20 cellular contexts compared by ENCODE assay signal in the genomic region with DNA sequence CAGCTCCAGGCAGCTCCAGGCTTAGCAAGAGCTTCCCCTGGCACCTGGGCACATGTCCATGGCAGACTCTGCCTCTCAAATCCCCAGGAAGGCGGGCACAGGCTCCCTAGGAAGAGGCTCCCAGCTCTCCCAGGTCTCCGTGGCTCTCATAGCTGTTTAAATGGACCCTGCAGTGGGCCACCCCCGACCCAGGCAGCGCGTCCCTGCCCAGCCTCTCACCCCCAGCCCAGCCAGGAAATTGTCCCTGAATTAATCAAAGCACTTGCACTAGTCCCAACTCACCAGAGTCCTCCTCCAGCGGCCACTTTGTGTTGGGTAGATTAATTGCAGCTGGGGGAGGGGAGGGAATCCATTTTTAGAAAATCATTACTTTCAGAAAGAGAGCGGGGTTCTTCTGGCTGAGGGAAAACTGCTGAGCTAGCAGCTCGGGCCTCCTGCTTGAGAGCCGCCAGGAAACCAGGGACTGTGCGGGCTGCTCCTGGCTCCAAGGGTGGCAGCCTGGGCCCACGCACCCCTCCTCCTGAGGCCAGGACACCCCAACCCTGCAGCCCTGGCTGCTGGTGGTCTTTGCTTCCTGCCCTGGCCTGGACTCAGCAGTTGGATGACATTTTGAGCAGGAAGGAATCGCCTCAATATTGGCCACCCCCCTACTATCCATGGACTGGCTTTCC. TPM values are rescaled to one million over a fixed set of nuclear protein-coding genes. Genes with fewer than 3 reads are reported as not detected.
DNase-seq lines count a peak whose midpoint lies in the region; ATAC-seq and TF ChIP-seq lines count a peak whose summit lies in the region.
"Had no signal": no experiment of that assay in that cellular context is flagged by ENCODE, and none has a peak within 500 bp of the region (broad histone marks: within the 10 kb centered on the region; RNA-seq: fewer than 3 reads in every experiment).

No MANE protein-coding gene starts in this region.

- H3K36me3 ChIP-seq in right atrium auricular region = no peaks in the 10 kb centered on the region

- peak overlapping the region; percentile 58 to 70 for H3K27ac Mint-ChIP-seq in natural killer cell
- H3K27ac Mint-ChIP-seq: activated CD4-positive, alpha-beta T cell treated with anti-CD3 and anti-CD28 coated beads for 36 hours had no signal

- intact Hi-C loops in right cardiac atrium (cut with DNase I) (loop anchor here in 1 of 4 donors (5.0 kb wide), 1 partner anchor 52 kb away; no protein-coding TSS in a partner anchor), natural killer cell (cut with micrococcal nuclease) (loop anchor here (5.0 kb wide), 1 partner anchor 32 kb away; no protein-coding TSS in a partner anchor)

- H3K4me3 ChIP-seq in right cardiac atrium (ENCODE audit: low read length) (no peak overlapping the region), right atrium auricular region (no peak overlapping the region), coronary artery (no peak overlapping the region)
- H3K4me3 ChIP-seq: esophagus muscularis mucosa, SJSA1 had no signal

- TF ChIP-seq CTCF in right atrium auricular region (IDR thresholded peaks at IDR 0.05) (no peak), coronary artery (IDR thresholded peaks at IDR 0.05) (no peak), natural killer cell (IDR thresholded peaks at IDR 0.05) (no peak), omental fat pad (IDR thresholded peaks at IDR 0.05) (no peak)

- ATAC-seq in right cardiac atrium (peak; percentile 6 to 16), natural killer cell (peak in 1 of 3 donors; percentile 9), omental fat pad (ENCODE audit: low FRiP score) (no peak)
- ATAC-seq: activated CD4-positive, alpha-beta T cell treated with anti-CD3 and anti-CD28 coated beads for 36 hours had no signal

- H3K27me3 Mint-ChIP-seq in natural killer cell (ENCODE audit: low read depth in 2 of 2) = no peaks in the 10 kb centered on the region
- H3K27me3 Mint-ChIP-seq: activated CD4-positive, alpha-beta T cell treated with anti-CD3 and anti-CD28 coated beads for 36 hours had no signal

- H3K4me1 Mint-ChIP-seq in natural killer cell = peaks cover 58 to 62% of the 10 kb centered on the region in 2 donors

- H3K4me1 ChIP-seq in right cardiac atrium (ENCODE audit: control insufficient read depth, insufficient read depth, low read length) (peaks cover 9% of the 10 kb centered on the region), right atrium auricular region (peaks cover 0 to 16% of the 10 kb centered on the region in 2 donors)
- H3K4me1 ChIP-seq: Caco-2 had no signal

- 55% methylated on average over 12 of the region's 12 CpGs for WGBS in right cardiac atrium

- H3K27ac ChIP-seq in right cardiac atrium (ENCODE audit: low read length) (no peak overlapping the region), right atrium auricular region (no peak overlapping the region), coronary artery (no peak overlapping the region)
- H3K27ac ChIP-seq: esophagus muscularis mucosa, SJSA1 had no signal

- peaks cover 4% of the 10 kb centered on the region for H3K36me3 Mint-ChIP-seq in natural killer cell

- H3K4me3 Mint-ChIP-seq in natural killer cell = no peak overlapping the region
- H3K4me3 Mint-ChIP-seq: activated CD4-positive, alpha-beta T cell treated with anti-CD3 and anti-CD28 coated beads for 36 hours; neural crest cell had no signal

- DNase-seq in right cardiac atrium = peak in 1 of 3 donors; percentile 65
- no peak for DNase-seq in right atrium auricular region (ENCODE audit: low spot score)
- peak; percentile 67 for DNase-seq in coronary artery (ENCODE audit: low spot score)
- DNase-seq in natural killer cell = no peak
- no peak for DNase-seq in HK-2 (ENCODE audit: unreplicated experiment)
- no peak for DNase-seq in HuH-7.5 (ENCODE audit: low spot score)
- no peak for DNase-seq in COR-L47 (lab: John Stamatoyannopoulos, UW)
- no peak for DNase-seq in omental fat pad (ENCODE audit: low spot score)
- DNase-seq: activated CD4-positive, alpha-beta T cell treated with anti-CD3 and anti-CD28 coated beads for 36 hours; activated CD8-positive, alpha-beta memory T cell treated with anti-CD3 and anti-CD28 coated beads, Interleukin-2, amount 50 U/mL, for 4 hours; activated naive CD4-positive, alpha-beta T cell treated with Interleukin-2 at 50 U/mL for 16 hours; Caco-2; NCI-H187; NCI-H524 treated with DMSO at 0.1 percent for 48 hours; OCI-M1; stimulated activated CD4-positive, alpha-beta T cell treated with anti-CD3 and anti-CD28 coated beads, Interleukin-2, amount 100 ng/mL, for 48 hours; T-helper 9 cell had no signal

- H3K9me3 ChIP-seq in right cardiac atrium (ENCODE audit: control insufficient read depth, low read length) (no peaks in the 10 kb centered on the region), right atrium auricular region (no peaks in the 10 kb centered on the region)
- H3K9me3 ChIP-seq: Caco-2, esophagus muscularis mucosa, SJSA1 had no signal

- no peaks in the 10 kb centered on the region for H3K9me3 Mint-ChIP-seq in natural killer cell
- H3K9me3 Mint-ChIP-seq: neural crest cell had no signal

- H3K27me3 ChIP-seq in right cardiac atrium (ENCODE audit: control insufficient read depth, insufficient read depth) = no peaks in the 10 kb centered on the region
- H3K27me3 ChIP-seq in right atrium auricular region = no peaks in the 10 kb centered on the region
- H3K27me3 ChIP-seq: esophagus muscularis mucosa, SJSA1 had no signal

RNA-seq across cellular contexts. Expression of a gene that starts 36.0 kb away (rescaled TPM):
- total RNA-seq in right cardiac atrium (10 to 100 TPM; 66.3 to 97.6 (median 94.3) TPM), right atrium auricular region (10 to 100 TPM; 55.1 to 98.1 TPM), natural killer cell (100 to 1,000 TPM; 127 to 204 (median 182) TPM), omental fat pad (10 to 100 TPM; 33.6 to 78.4 (median 47.2) TPM)
- 34.8 TPM for polyA plus RNA-seq in right cardiac atrium
